ENCODE assay signal across 9 cellular contexts in genomic region chr15:90932660-90932991, GRCh38. TPM values are rescaled to one million over a fixed set of nuclear protein-coding genes. Genes with fewer than 3 reads are reported as not detected.
A peak's percentile ranks its signal among the peaks of the same experiment; 100 is the strongest.
DNase-seq lines count a peak whose midpoint lies in the region; ATAC-seq and TF ChIP-seq lines count a peak whose summit lies in the region.
"Had no signal": no experiment of that assay in that cellular context is flagged by ENCODE, and none has a peak within 500 bp of the region (broad histone marks: within the 10 kb centered on the region; RNA-seq: fewer than 3 reads in every experiment).

No MANE protein-coding gene starts in this region.

- no peak overlapping the region for H2AK5ac ChIP-seq in mesendoderm (ENCODE audit: low read length)

- no peak overlapping the region for H3K4ac ChIP-seq in mesendoderm (ENCODE audit: low read depth, low read length)

- no peaks in the 10 kb centered on the region for H3K36me3 ChIP-seq in ascending aorta
- H3K36me3 ChIP-seq in mesendoderm (ENCODE audit: control insufficient read depth, insufficient read depth, low read length) = no peaks in the 10 kb centered on the region
- peaks cover 0 to 15% (median 0%) of the 10 kb centered on the region in 3 donors for H3K36me3 ChIP-seq in tibial artery

- POLR2A ChIA-PET in HEK293T (lab: Yijun Ruan, JAX) = interaction anchor here (0.6 to 8.2 kb wide), 18 partner anchors 10 to 314 kb away, joined by 3 to 142 read pairs (median 4); partner anchors contain the start of genes MAN2A2, PRC1, RCCD1 and VPS33B

- no peak overlapping the region for H2BK5ac ChIP-seq in mesendoderm (ENCODE audit: low read length)

- H3K36me3 Mint-ChIP-seq in activated T-cell treated with anti-CD3 and anti-CD28 coated beads, Interleukin-2, amount 50 U/mL, for 4 hours (ENCODE audit: insufficient read depth) = no peaks in the 10 kb centered on the region

- no peak for ATAC-seq in activated T-cell treated with anti-CD3 and anti-CD28 coated beads, Interleukin-2, amount 50 U/mL, for 4 hours

- TF ChIP-seq CTCF in ascending aorta (IDR thresholded peaks at IDR 0.05) (no peak), tibial artery (IDR thresholded peaks at IDR 0.05) (no peak), GM13976 (IDR thresholded peaks at IDR 0.05; ENCODE audit: borderline replicate concordance, control extremely low read depth, extremely low read depth, insufficient read depth, missing control alignments) (no peak)

- peak overlapping the region; percentile 84 to 88 for H3K27ac ChIP-seq in ascending aorta
- no peak overlapping the region for H3K27ac ChIP-seq in mesendoderm (ENCODE audit: low read depth, low read length)
- peak overlapping the region; percentile 87 to 96 for H3K27ac ChIP-seq in tibial artery
- H3K27ac ChIP-seq: brain microvascular endothelial cell had no signal

- no peak overlapping the region for H3K23ac ChIP-seq in mesendoderm (ENCODE audit: low read length)

- H3K4me3 ChIP-seq in ascending aorta = peak overlapping the region; percentile 72 to 80
- H3K4me3 ChIP-seq in mesendoderm (ENCODE audit: low read length) = no peak overlapping the region
- peak overlapping the region; percentile 69 to 81 for H3K4me3 ChIP-seq in tibial artery

- H3K4me1 ChIP-seq in ascending aorta = peaks cover 12 to 33% of the 10 kb centered on the region in 2 donors
- peaks cover 1% of the 10 kb centered on the region for H3K4me1 ChIP-seq in mesendoderm (ENCODE audit: control insufficient read depth, low read depth, low read length)
- peaks cover 0 to 57% (median 41%) of the 10 kb centered on the region in 4 donors for H3K4me1 ChIP-seq in tibial artery

- H4K8ac ChIP-seq in mesendoderm (ENCODE audit: low read depth, low read length) = no peak overlapping the region

- no peak for DNase-seq in activated T-cell treated with anti-CD3 and anti-CD28 coated beads, Interleukin-2, amount 50 U/mL, for 4 hours
- DNase-seq in activated T-cell treated with anti-CD3 and anti-CD28 coated beads, Interleukin-2, amount 50 U/mL, for 48 hours = no peak
- DNase-seq in ascending aorta (ENCODE audit: low spot score in 2 of 2) (no peak), mesendoderm (no peak), tibial artery (no peak), RKO (ENCODE audit: low spot score) (no peak), GM13976 (ENCODE audit: low spot score) (no peak), HEK293T (ENCODE audit: extremely low spot score) (no peak)

- H3K27me3 ChIP-seq in ascending aorta = no peaks in the 10 kb centered on the region
- no peaks in the 10 kb centered on the region for H3K27me3 ChIP-seq in mesendoderm (ENCODE audit: insufficient read depth, low read length, poor library complexity)
- H3K27me3 ChIP-seq in tibial artery = no peaks in the 10 kb centered on the region
- H3K27me3 ChIP-seq: brain microvascular endothelial cell had no signal

- no peak overlapping the region for H2BK15ac ChIP-seq in mesendoderm (replicated peaks; ENCODE audit: low read depth)

- no peak overlapping the region for H2BK120ac ChIP-seq in mesendoderm (ENCODE audit: low read depth, low read length)

- H3K56ac ChIP-seq in mesendoderm (ENCODE audit: low read length) = peak overlapping the region; percentile 73

- H3K9me3 ChIP-seq in ascending aorta (no peaks in the 10 kb centered on the region), tibial artery (no peaks in the 10 kb centered on the region)

- CTCF ChIA-PET in HEK293T (lab: Yijun Ruan, JAX) = interaction anchor here (0.5 to 6.9 kb wide), 22 partner anchors 8 to 941 kb away, joined by 3 to 77 read pairs (median 8); partner anchors contain the start of genes BLM, MAN2A2 and RCCD1

- H4K5ac ChIP-seq in mesendoderm (ENCODE audit: low read length) = no peak overlapping the region

- H3K79me1 ChIP-seq in mesendoderm (ENCODE audit: low read length) = peaks cover 4% of the 10 kb centered on the region

- H3K4me1 Mint-ChIP-seq in activated T-cell treated with anti-CD3 and anti-CD28 coated beads, Interleukin-2, amount 50 U/mL, for 4 hours (ENCODE audit: low read depth) = peaks cover 43% of the 10 kb centered on the region

- no CpG with 5 or more reads among the region's 5 CpGs for WGBS in mesendoderm (ENCODE audit: extremely low coverage, insufficient coverage, low lambda C conversion rate)

- no peak overlapping the region for H3K18ac ChIP-seq in mesendoderm (ENCODE audit: low read length)

- H3K79me2 ChIP-seq in mesendoderm (ENCODE audit: control insufficient read depth, insufficient read depth, low read length) = no peaks in the 10 kb centered on the region

- peak overlapping the region; percentile 54 for H3K9ac ChIP-seq in mesendoderm (ENCODE audit: low read length)

- in situ Hi-C loops in GM13976 (cut with MboI; ENCODE audit: low sequenced_read_pairs, unreplicated experiment) = no loop called here

- intact Hi-C loops in ascending aorta (cut with DNase I) = loop anchor here (1.0 to 10.0 kb wide), 3 partner anchors 30 to 928 kb away; partner anchors contain the start of gene ZNF710
- intact Hi-C loops in tibial artery (cut with DNase I; ENCODE audit: low total_unique reads) = loop anchor here (5.0 to 10.0 kb wide), 2 partner anchors 60 to 332 kb away; no protein-coding TSS in a partner anchor

- H3K9me3 Mint-ChIP-seq in activated T-cell treated with anti-CD3 and anti-CD28 coated beads, Interleukin-2, amount 50 U/mL, for 4 hours = no peaks in the 10 kb centered on the region

- H3K27me3 Mint-ChIP-seq in activated T-cell treated with anti-CD3 and anti-CD28 coated beads, Interleukin-2, amount 50 U/mL, for 4 hours (ENCODE audit: low read depth) = no peaks in the 10 kb centered on the region

- peak overlapping the region; percentile 98 for H3K4me3 Mint-ChIP-seq in activated T-cell treated with anti-CD3 and anti-CD28 coated beads, Interleukin-2, amount 50 U/mL, for 4 hours

- no peak overlapping the region for H3K4me2 ChIP-seq in mesendoderm (ENCODE audit: low read length)

TF ChIP-seq in HEK293T, 16 proteins besides CTCF, POLR2A, EP300 and RAD21:
- TF ChIP-seq TARDBP (IDR thresholded peaks at IDR 0.05) = no peak
- no peak for TF ChIP-seq FOXK2 (IDR thresholded peaks at IDR 0.05)
- no peak for TF ChIP-seq HDGF (IDR thresholded peaks at IDR 0.05; ENCODE audit: borderline replicate concordance)
- no peak for TF ChIP-seq ARNT (IDR thresholded peaks at IDR 0.05)
- TF ChIP-seq ZNF384 (IDR thresholded peaks at IDR 0.05) = no peak
- no peak for TF ChIP-seq FOXM1 (IDR thresholded peaks at IDR 0.05; ENCODE audit: borderline replicate concordance)
- TF ChIP-seq CTBP1 (IDR thresholded peaks at IDR 0.05; ENCODE audit: borderline replicate concordance) = no peak
- no peak for TF ChIP-seq FOXA1 (IDR thresholded peaks at IDR 0.05)
- no peak for TF ChIP-seq NFRKB (IDR thresholded peaks at IDR 0.05)
- no peak for TF ChIP-seq SP1 (IDR thresholded peaks at IDR 0.05)
- TF ChIP-seq ELF4 (IDR thresholded peaks at IDR 0.05) = no peak
- no peak for TF ChIP-seq LEF1 (IDR thresholded peaks at IDR 0.05; ENCODE audit: borderline replicate concordance)
- TF ChIP-seq PKNOX1 (IDR thresholded peaks at IDR 0.05) = no peak
- TF ChIP-seq BHLHE40 (IDR thresholded peaks at IDR 0.05; ENCODE audit: borderline replicate concordance) = no peak
- no peak for TF ChIP-seq SUZ12 (IDR thresholded peaks at IDR 0.05)
- TF ChIP-seq L3MBTL2 (conservative IDR thresholded peaks at IDR 0.05) = no peak

RNA-seq across cellular contexts. Expression of gene HDDC3, which starts 0.3 kb away (rescaled TPM):
- 10 to 100 TPM; 39.9 to 43.6 (median 40.0) TPM for total RNA-seq in activated T-cell treated with anti-CD3 and anti-CD28 coated beads, Interleukin-2, amount 50 U/mL, for 4 hours
- 29.4 TPM for total RNA-seq in ascending aorta
- polyA plus RNA-seq in mesendoderm (2013, experiment 1 of 2) = 11.1 TPM
- 11.3 TPM for polyA plus RNA-seq in mesendoderm (2013, experiment 2 of 2)

RNA-seq across cellular contexts. Expression of gene UNC45A, which starts 2.5 kb away (rescaled TPM):
- 10 to 100 TPM; 63.4 to 70.5 (median 68.0) TPM for total RNA-seq in activated T-cell treated with anti-CD3 and anti-CD28 coated beads, Interleukin-2, amount 50 U/mL, for 4 hours
- 73.5 TPM for total RNA-seq in ascending aorta
- 21.9 TPM for polyA plus RNA-seq in mesendoderm (2013, experiment 1 of 2)
- polyA plus RNA-seq in mesendoderm (2013, experiment 2 of 2) = 20.8 TPM

RNA-seq across cellular contexts. Expression of gene RCCD1, which starts 22.1 kb away (rescaled TPM):
- total RNA-seq in activated T-cell treated with anti-CD3 and anti-CD28 coated beads, Interleukin-2, amount 50 U/mL, for 4 hours = 10 to 100 TPM; 11.1 to 18.4 (median 13.1) TPM
- total RNA-seq in ascending aorta = 10.0 TPM
- 4.9 TPM for polyA plus RNA-seq in mesendoderm (2013, experiment 1 of 2)
- 4.8 TPM for polyA plus RNA-seq in mesendoderm (2013, experiment 2 of 2)

RNA-seq across cellular contexts. Expression of gene MAN2A2, which starts 29.5 kb away (rescaled TPM):
- 100 to 1,000 TPM in 2 of 3 donors, 10 to 100 TPM in 1; 93.2 to 124 (median 122) TPM for total RNA-seq in activated T-cell treated with anti-CD3 and anti-CD28 coated beads, Interleukin-2, amount 50 U/mL, for 4 hours
- 90.4 TPM for total RNA-seq in ascending aorta
- 5.4 TPM for polyA plus RNA-seq in mesendoderm (2013, experiment 1 of 2)
- polyA plus RNA-seq in mesendoderm (2013, experiment 2 of 2) = 7.8 TPM

RNA-seq across cellular contexts. Expression of gene FES, which starts 48.3 kb away (rescaled TPM):
- total RNA-seq in activated T-cell treated with anti-CD3 and anti-CD28 coated beads, Interleukin-2, amount 50 U/mL, for 4 hours = 1 to 10 TPM; 3.6 to 8.1 (median 5.8) TPM
- 65.1 TPM for total RNA-seq in ascending aorta
- polyA plus RNA-seq in mesendoderm (2013, experiment 1 of 2) = 4.1 TPM
- 4.3 TPM for polyA plus RNA-seq in mesendoderm (2013, experiment 2 of 2)
